ENCODE assay signal across 8 cellular contexts in genomic region chr2:86622878-86623548, GRCh38. TPM values are rescaled to one million over a fixed set of nuclear protein-coding genes. Genes with fewer than 3 reads are reported as not detected.
DNase-seq lines count a peak whose midpoint lies in the region; ATAC-seq and TF ChIP-seq lines count a peak whose summit lies in the region.

No MANE protein-coding gene starts in this region.

- peaks cover 5% of the 10 kb centered on the region for H3K4me1 ChIP-seq in colonic mucosa
- peaks cover 22% of the 10 kb centered on the region for H3K4me1 ChIP-seq in lower lobe of right lung

- H3K27ac ChIP-seq in colonic mucosa (peak overlapping the region; percentile 98), lower lobe of right lung (peak overlapping the region; percentile 98)

- H3K27me3 ChIP-seq in colonic mucosa (no peaks in the 10 kb centered on the region), lower lobe of right lung (ENCODE audit: low read depth) (no peaks in the 10 kb centered on the region)

- DNase-seq in GM12865 (ENCODE audit: low read depth), result no peak
- DNase-seq in KBM-7, result peak; percentile 52
- DNase-seq in activated CD4-positive, alpha-beta T cell treated with anti-CD3 and anti-CD28 coated beads for 4 hours, result peak; percentile 21 to 33
- peak; percentile 70 for DNase-seq in colonic mucosa
- peak; percentile 79 for DNase-seq in lower lobe of right lung
- peak; percentile 7 to 39 (median 10) for DNase-seq in stimulated activated CD4-positive, alpha-beta T cell treated with anti-CD3 and anti-CD28 coated beads, TNF-alpha, amount 100 ng/mL, for 4 hours (ENCODE audit: low read depth in 3 of 3)
- DNase-seq in epidermal melanocyte (ENCODE audit: insufficient read length, low spot score), result no peak

- intact Hi-C loops in colonic mucosa (cut with DNase I) (no loop called here), lower lobe of right lung (cut with DNase I) (no loop called here)

- H3K9me3 ChIP-seq in colonic mucosa (no peaks in the 10 kb centered on the region), lower lobe of right lung (no peaks in the 10 kb centered on the region)

- H3K9ac ChIP-seq in colonic mucosa (ENCODE audit: low read depth in 2 of 2, low read length in 2 of 2), result peak overlapping the region; percentile 98

- H3K4me3 ChIP-seq in GM12865 (ENCODE audit: low read depth, low read length) (peak overlapping the region; percentile 99), colonic mucosa (peak overlapping the region; percentile 63), lower lobe of right lung (peak overlapping the region; percentile 71)

- TF ChIP-seq CTCF in GM12865 (IDR thresholded peaks at IDR 0.05; ENCODE audit: insufficient read depth, low read depth, low read length, missing control alignments) (no peak), colonic mucosa (IDR thresholded peaks at IDR 0.05) (no peak), lower lobe of right lung (IDR thresholded peaks at IDR 0.05) (no peak)

- H3K36me3 ChIP-seq in colonic mucosa (no peaks in the 10 kb centered on the region), lower lobe of right lung (peaks cover 24% of the 10 kb centered on the region)

- ATAC-seq in GM21825 (IDR thresholded peaks at IDR 0.05; ENCODE audit: unreplicated experiment) (peak; percentile 46), lower lobe of right lung (peak; percentile 80 to 85)

- in situ Hi-C loops in KBM-7 (cut with MboI; ENCODE audit: low pct_unique_long_range_greater_than_20kb, low sequenced_read_pairs), result no loop called here

RNA-seq across cellular contexts. Expression of gene RNF103, which starts 0.7 kb away (rescaled TPM):
- total RNA-seq in colonic mucosa (10 to 100 TPM; 41.0 to 58.7 TPM), lower lobe of right lung (23.3 TPM)

RNA-seq across cellular contexts. Expression of gene CHMP3, which starts 59.8 kb away (rescaled TPM):
- total RNA-seq in colonic mucosa, result 100 to 1,000 TPM; 115 to 186 TPM
- 140 TPM for total RNA-seq in lower lobe of right lung

Comparison
In these comparisons a context has a peak if more than half of its experiments do, and no peak if none do; other contexts are left out.
1. DNase-seq: peak in KBM-7 (single experiment), activated CD4-positive, alpha-beta T cell treated with anti-CD3 and anti-CD28 coated beads for 4 hours (2 of 2), colonic mucosa (single experiment), lower lobe of right lung (single experiment) and stimulated activated CD4-positive, alpha-beta T cell treated with anti-CD3 and anti-CD28 coated beads, TNF-alpha, amount 100 ng/mL, for 4 hours (3 of 3); none in GM12865 (single experiment) and epidermal melanocyte (single experiment).
2. Peak in every context shown above with its lines, with median percentiles within 50 percentile points of each other: H3K4me3 ChIP-seq.